Comparison of ENCODE assay signal across 16 cellular contexts in genomic region chr11:97732011-97732632, GRCh38.
DNase-seq lines count a peak whose midpoint lies in the region; TF ChIP-seq lines count a peak whose summit lies in the region.
"Had no signal": no experiment of that assay in that cellular context is flagged by ENCODE, and none has a peak within 500 bp of the region (broad histone marks: within the 10 kb centered on the region; RNA-seq: fewer than 3 reads in every experiment).

No MANE protein-coding gene starts in this region.

- H3K4me1 ChIP-seq in mammary epithelial cell (ENCODE audit: insufficient read depth, low read length) = no peaks in the 10 kb centered on the region
- H3K4me1 ChIP-seq in breast epithelium = no peaks in the 10 kb centered on the region
- H3K4me1 ChIP-seq in trophoblast cell (ENCODE audit: control insufficient read depth in 1 of 2, insufficient read depth in 2 of 2, low read length in 2 of 2) = peaks cover 0 to 3% of the 10 kb centered on the region in 2 experiments
- H3K4me1 ChIP-seq: Peyer's patch had no signal

- no peaks in the 10 kb centered on the region for H4K20me1 ChIP-seq in mammary epithelial cell (ENCODE audit: insufficient read depth, low read length)

- H3K9me3 ChIP-seq in mammary epithelial cell (replicated peaks; ENCODE audit: insufficient read depth, low read length) = no peaks in the 10 kb centered on the region
- peaks cover 0 to 7% of the 10 kb centered on the region in 2 donors for H3K9me3 ChIP-seq in breast epithelium
- H3K9me3 ChIP-seq in trophoblast cell (ENCODE audit: insufficient read depth, low read depth, low read length) = no peaks in the 10 kb centered on the region

- H3K23ac ChIP-seq in trophoblast cell (ENCODE audit: low read length) = no peak overlapping the region

- peak overlapping the region; percentile 54 for H4K8ac ChIP-seq in trophoblast cell (ENCODE audit: low read depth, low read length)

- H3K4ac ChIP-seq in trophoblast cell (ENCODE audit: low read depth, low read length) = no peak overlapping the region

- H2BK5ac ChIP-seq in trophoblast cell (ENCODE audit: low read depth, low read length, poor library complexity) = peak overlapping the region; percentile 86

- in situ Hi-C loops in mammary epithelial cell (cut with MboI; ENCODE audit: low sequenced_read_pairs in 2 of 2) = no loop called here

- H3K79me1 ChIP-seq in trophoblast cell (ENCODE audit: low read length) = no peaks in the 10 kb centered on the region

- 0% methylated on average over 1 of the region's 1 CpG for WGBS in mammary epithelial cell (ENCODE audit: low coverage, missing lambda C conversion rate)
- no CpG with 5 or more reads among the region's 1 CpG for WGBS in trophoblast cell (ENCODE audit: extremely low coverage, insufficient coverage, insufficient read length)

- peak overlapping the region; percentile 73 for H4K91ac ChIP-seq in trophoblast cell (ENCODE audit: low read depth, low read length)

- H3K36me3 ChIP-seq in mammary epithelial cell (ENCODE audit: insufficient read depth, low read length) (no peaks in the 10 kb centered on the region), breast epithelium (no peaks in the 10 kb centered on the region), trophoblast cell (ENCODE audit: control insufficient read depth in 1 of 2, insufficient read depth in 2 of 2, low read length in 2 of 2) (no peaks in the 10 kb centered on the region)
- H3K36me3 ChIP-seq: Peyer's patch had no signal

- peak overlapping the region; percentile 43 for H2BK120ac ChIP-seq in trophoblast cell (ENCODE audit: insufficient read depth, low read length, poor library complexity)

- no peak overlapping the region for H3K9ac ChIP-seq in mammary epithelial cell (ENCODE audit: insufficient read depth, low read length)
- H3K9ac ChIP-seq in trophoblast cell (ENCODE audit: low read length) = no peak overlapping the region

- H2AFZ ChIP-seq in mammary epithelial cell (ENCODE audit: low read depth, low read length) (no peak overlapping the region), trophoblast cell (ENCODE audit: insufficient read depth, low read length, poor library complexity) (no peak overlapping the region)

- TF ChIP-seq POLR2A in breast epithelium (IDR thresholded peaks at IDR 0.05) = no peak

- dilution Hi-C loops in mammary epithelial cell (cut with HindIII; ENCODE audit: low sequenced_read_pairs) = no loop called here

- peak overlapping the region; percentile 51 for H3K14ac ChIP-seq in trophoblast cell (ENCODE audit: low read length)

- H4K12ac ChIP-seq in trophoblast cell (ENCODE audit: low read depth, low read length) = no peak overlapping the region

- DNase-seq in mammary epithelial cell (peak; percentile 9), breast epithelium (ENCODE audit: low spot score in 2 of 2) (no peak), OCI-M1 (lab: John Stamatoyannopoulos, UW) (peak; percentile 48), kidney glomerular epithelial cell (lab: John Stamatoyannopoulos, UW) (peak; percentile 51), trophoblast cell (no peak), CD1c-positive myeloid dendritic cell (ENCODE audit: extremely low spot score) (no peak), DMS153 (lab: John Stamatoyannopoulos, UW) (no peak)
- DNase-seq in stimulated activated CD4-positive, alpha-beta T cell treated with anti-CD3 and anti-CD28 coated beads, Interleukin-4, amount 100 ng/mL, for 1 hour = no peak
- DNase-seq: CD8-positive, alpha-beta T cell; H7; Karpas-422; NCI-H1105; NCI-H1694; NCI-H446; Peyer's patch had no signal

- H2BK12ac ChIP-seq in trophoblast cell (ENCODE audit: low read length) = peak overlapping the region; percentile 71

- intact Hi-C loops in mammary epithelial cell (cut with micrococcal nuclease) = no loop called here
- intact Hi-C loops in breast epithelium (cut with DNase I; ENCODE audit: low total_unique reads) = no loop called here

- TF ChIP-seq CTCF in mammary epithelial cell (conservative IDR thresholded peaks at IDR 0.05 in 1 of 2, IDR thresholded peaks at IDR 0.05 in 1 of 2; ENCODE audit: extremely low read depth in 1 of 2, insufficient read depth in 1 of 2, low read depth in 1 of 2, low read length in 2 of 2) (no peak), breast epithelium (IDR thresholded peaks at IDR 0.05) (no peak)

- H3K4me2 ChIP-seq in mammary epithelial cell (ENCODE audit: insufficient read depth, low read depth, low read length) (no peak overlapping the region), trophoblast cell (ENCODE audit: low read length) (no peak overlapping the region)

- no TSS peak for BruUV-seq in mammary epithelial cell (replicated peaks; lab: Mats Ljungman, UMichigan)

- H3K79me2 ChIP-seq in mammary epithelial cell (ENCODE audit: insufficient read depth, low read length) (no peaks in the 10 kb centered on the region), trophoblast cell (ENCODE audit: control insufficient read depth, insufficient read depth, low read length, poor library complexity) (no peaks in the 10 kb centered on the region)

- H3K27me3 ChIP-seq in mammary epithelial cell (ENCODE audit: insufficient read depth, low read length) = peaks cover 2% of the 10 kb centered on the region
- no peaks in the 10 kb centered on the region for H3K27me3 ChIP-seq in breast epithelium
- no peaks in the 10 kb centered on the region for H3K27me3 ChIP-seq in trophoblast cell (ENCODE audit: insufficient read depth, low read length)
- H3K27me3 ChIP-seq: Peyer's patch had no signal

- H3K27ac ChIP-seq in mammary epithelial cell (ENCODE audit: insufficient read depth, low read depth, low read length) (no peak overlapping the region), breast epithelium (no peak overlapping the region), trophoblast cell (ENCODE audit: low read depth, low read length) (peak overlapping the region; percentile 81)
- H3K27ac ChIP-seq: Peyer's patch, SK-N-MC had no signal

- CTCF ChIA-PET in mammary epithelial cell (lab: Charles Lee; ENCODE audit: low non-redundant PET) = no interaction called here

- no peak overlapping the region for H3K18ac ChIP-seq in trophoblast cell (ENCODE audit: low read length)

- H2AK5ac ChIP-seq in trophoblast cell (ENCODE audit: low read length) = no peak overlapping the region

- H3K4me3 ChIP-seq in mammary epithelial cell (replicated peaks in 1 of 3; ENCODE audit: insufficient read depth in 1 of 3, low read depth in 2 of 3, low read length in 3 of 3) (no peak overlapping the region), breast epithelium (no peak overlapping the region), trophoblast cell (ENCODE audit: low read depth, low read length) (no peak overlapping the region)
- H3K4me3 ChIP-seq: Peyer's patch, SK-N-MC had no signal

Comparison
In these comparisons a context has a peak if more than half of its experiments do, and no peak if none do; other contexts are left out.
1. DNase-seq: peak in mammary epithelial cell (single experiment), OCI-M1 (single experiment) and kidney glomerular epithelial cell (single experiment); none in breast epithelium (0 of 2), trophoblast cell (0 of 2), CD1c-positive myeloid dendritic cell (single experiment), stimulated activated CD4-positive, alpha-beta T cell treated with anti-CD3 and anti-CD28 coated beads, Interleukin-4, amount 100 ng/mL, for 1 hour (single experiment) and DMS153 (single experiment).